ENCODE assay signal across 19 cellular contexts in genomic region chr18:13550446-13551304, GRCh38.
DNase-seq lines count a peak whose midpoint lies in the region; ATAC-seq and TF ChIP-seq lines count a peak whose summit lies in the region.
"Had no signal": no experiment of that assay in that cellular context is flagged by ENCODE, and none has a peak within 500 bp of the region (broad histone marks: within the 10 kb centered on the region; RNA-seq: fewer than 3 reads in every experiment).

No MANE protein-coding gene starts in this region.

- 26% methylated on average over 10 of the region's 27 CpGs; no CpG with 5 or more reads in 1 of the 2 experiments for WGBS in IMR-90 (ENCODE audit: extremely low coverage in 2 of 2, insufficient read length in 1 of 2), 2 experiments

- no peak overlapping the region for H4K91ac ChIP-seq in IMR-90 (ENCODE audit: insufficient read depth, low read depth, low read length)

- no peak for TF ChIP-seq POLR2A in IMR-90 (IDR thresholded peaks at IDR 0.05; ENCODE audit: low read depth, low read length)

- no peaks in the 10 kb centered on the region for H3K9me3 Mint-ChIP-seq in CD4-positive, CD25-positive, alpha-beta regulatory T cell

- no peak overlapping the region for H3K23ac ChIP-seq in IMR-90 (ENCODE audit: low read depth, low read length)

- peaks cover 24% of the 10 kb centered on the region for H3K36me3 Mint-ChIP-seq in CD4-positive, CD25-positive, alpha-beta regulatory T cell

- H4K20me1 ChIP-seq in IMR-90 (ENCODE audit: insufficient read depth, low read length) = no peaks in the 10 kb centered on the region

- no peaks in the 10 kb centered on the region for H3K9me3 ChIP-seq in CD4-positive, CD25-positive, alpha-beta regulatory T cell (ENCODE audit: control insufficient read depth in 2 of 2, low read length in 2 of 2)
- H3K9me3 ChIP-seq in IMR-90 (ENCODE audit: control insufficient read depth, insufficient read depth, low read length) = no peaks in the 10 kb centered on the region

- no peak overlapping the region for H3K4me3 ChIP-seq in CD4-positive, CD25-positive, alpha-beta regulatory T cell (ENCODE audit: low read depth, low read length)
- no peak overlapping the region for H3K4me3 ChIP-seq in IMR-90 (ENCODE audit: insufficient read depth, low read depth, low read length)
- H3K4me3 ChIP-seq: cardiac muscle cell had no signal

- no peak overlapping the region for H2BK15ac ChIP-seq in IMR-90 (ENCODE audit: low read depth, low read length)

- dilution Hi-C loops in IMR-90 (cut with HindIII; ENCODE audit: low sequenced_read_pairs, unreplicated experiment) = no loop called here

- H2AK9ac ChIP-seq in IMR-90 (replicated peaks; ENCODE audit: low read depth, low read length, poor library complexity) = peak overlapping the region; percentile 42

- H3K27ac Mint-ChIP-seq in CD4-positive, CD25-positive, alpha-beta regulatory T cell = peak overlapping the region in 2 of 3 donors; percentile 35 to 79

- no peaks in the 10 kb centered on the region for H3K27me3 ChIP-seq in CD4-positive, CD25-positive, alpha-beta regulatory T cell (ENCODE audit: control insufficient read depth, insufficient read depth, low read length)
- peaks cover 10% of the 10 kb centered on the region for H3K27me3 ChIP-seq in IMR-90 (ENCODE audit: control insufficient read depth, insufficient read depth, low read length)
- H3K27me3 ChIP-seq: cardiac muscle cell had no signal

- no peak overlapping the region for H2BK120ac ChIP-seq in IMR-90 (ENCODE audit: low read depth, low read length)

- intact Hi-C loops in IMR-90 (cut with micrococcal nuclease) = no loop called here

- no peak for ATAC-seq in CD4-positive, CD25-positive, alpha-beta regulatory T cell (ENCODE audit: low read depth in 2 of 2)
- no peak for ATAC-seq in IMR-90 (ENCODE audit: low read depth)
- ATAC-seq in HG02938 (IDR thresholded peaks at IDR 0.05; ENCODE audit: unreplicated experiment) = no peak

- no peaks in the 10 kb centered on the region for H3K79me1 ChIP-seq in IMR-90 (ENCODE audit: low read depth in 1 of 2, low read length in 2 of 2)

- TF ChIP-seq CTCF in IMR-90 (conservative IDR thresholded peaks at IDR 0.05; ENCODE audit: low read depth, low read length) = no peak

- H3K4me1 ChIP-seq in CD4-positive, CD25-positive, alpha-beta regulatory T cell (ENCODE audit: control insufficient read depth, insufficient read depth, low read length, poor library complexity, severe bottlenecking) = no peaks in the 10 kb centered on the region
- H3K4me1 ChIP-seq in IMR-90 (ENCODE audit: control insufficient read depth, insufficient read depth, low read length) = no peaks in the 10 kb centered on the region

- POLR2A ChIA-PET in IMR-90 (lab: Charles Lee; ENCODE audit: unreplicated experiment) = no interaction called here

- no peak overlapping the region for H3K56ac ChIP-seq in IMR-90 (ENCODE audit: extremely low read depth, insufficient read depth, low read length)

- in situ Hi-C loops in IMR-90 (cut with MboI; ENCODE audit: low sequenced_read_pairs) = no loop called here

- peaks cover 21 to 64% (median 31%) of the 10 kb centered on the region in 4 donors for H3K4me1 Mint-ChIP-seq in CD4-positive, CD25-positive, alpha-beta regulatory T cell

- H3K9ac ChIP-seq in IMR-90 (ENCODE audit: low read depth, low read length) = no peak overlapping the region

- TF ChIP-seq RAD21 in IMR-90 (IDR thresholded peaks at IDR 0.05; ENCODE audit: low read length) = no peak

- no peak overlapping the region for H3K27ac ChIP-seq in CD4-positive, CD25-positive, alpha-beta regulatory T cell (ENCODE audit: insufficient read depth, low read length, poor library complexity, severe bottlenecking)
- H3K27ac ChIP-seq in IMR-90 (ENCODE audit: insufficient read depth, low read length) (no peak overlapping the region), substantia nigra (ENCODE audit: low read depth, low read length, poor library complexity, severe bottlenecking) (peak overlapping the region; percentile 56)
- H3K27ac ChIP-seq: cardiac muscle cell, WERI-Rb-1 had no signal

- H3K18ac ChIP-seq in IMR-90 (ENCODE audit: low read depth, low read length) = no peak overlapping the region

- no peaks in the 10 kb centered on the region for H3K27me3 Mint-ChIP-seq in CD4-positive, CD25-positive, alpha-beta regulatory T cell

- BruUV-seq in IMR-90 (replicated peaks; lab: Mats Ljungman, UMichigan) = no TSS peak

- H2AFZ ChIP-seq in IMR-90 (replicated peaks; ENCODE audit: low read length, poor library complexity) = no peak overlapping the region

- no peak overlapping the region for H4K5ac ChIP-seq in IMR-90 (ENCODE audit: low read depth, low read length)

- no peak overlapping the region for H3K4me2 ChIP-seq in IMR-90 (ENCODE audit: low read depth, low read length)

- no peak for DNase-seq in CD4-positive, CD25-positive, alpha-beta regulatory T cell
- DNase-seq in IMR-90 = no peak
- DNase-seq in islet precursor cell = peak; percentile 28
- no peak for DNase-seq in substantia nigra (lab: John Stamatoyannopoulos, UW)
- no peak for DNase-seq in NCI-H526 (lab: John Stamatoyannopoulos, UW)
- DNase-seq in NCI-H1105 (lab: John Stamatoyannopoulos, UW) = no peak
- DNase-seq: activated naive CD4-positive, alpha-beta T cell treated with Interleukin-2 at 50 U/mL for 16 hours; DMS79; effector CD4-positive, alpha-beta T cell; foreskin melanocyte; KG1; mammary epithelial cell; NCI-H2171; NCI-H69; retina; RPMI8226; WERI-Rb-1 had no signal

- H2BK5ac ChIP-seq in IMR-90 (ENCODE audit: low read depth, low read length, poor library complexity, severe bottlenecking) = no peak overlapping the region

- no peak overlapping the region for H3K14ac ChIP-seq in IMR-90 (replicated peaks; ENCODE audit: low read depth, low read length)

- no peak overlapping the region for H4K8ac ChIP-seq in IMR-90 (ENCODE audit: low read depth in 2 of 2, low read length in 2 of 2)

- no peaks in the 10 kb centered on the region for H3K36me3 ChIP-seq in CD4-positive, CD25-positive, alpha-beta regulatory T cell (ENCODE audit: control insufficient read depth, insufficient read depth, low read length)
- H3K36me3 ChIP-seq in IMR-90 (ENCODE audit: control insufficient read depth, insufficient read depth, low read length) = no peaks in the 10 kb centered on the region
- H3K36me3 ChIP-seq: cardiac muscle cell, WERI-Rb-1 had no signal

- H3K9me1 ChIP-seq in IMR-90 (ENCODE audit: insufficient read depth, low read length) = no peaks in the 10 kb centered on the region

- no peak overlapping the region for H2BK20ac ChIP-seq in IMR-90 (ENCODE audit: low read depth, low read length)

- CTCF ChIA-PET in IMR-90 (lab: Yijun Ruan, JAX) = no interaction called here

- no peak overlapping the region for H3K4me3 Mint-ChIP-seq in CD4-positive, CD25-positive, alpha-beta regulatory T cell

- no peak overlapping the region for H3K4ac ChIP-seq in IMR-90 (ENCODE audit: low read depth, low read length)

- H2AK5ac ChIP-seq in IMR-90 (ENCODE audit: low read depth, low read length) = no peak overlapping the region

TF ChIP-seq in IMR-90, 13 proteins besides CTCF, POLR2A, EP300 and RAD21:
- TF ChIP-seq CHD1 (IDR thresholded peaks at IDR 0.05; ENCODE audit: low read depth, low read length) (no peak), MAFK (IDR thresholded peaks at IDR 0.05; ENCODE audit: low read depth, low read length) (no peak), RCOR1 (IDR thresholded peaks at IDR 0.05; ENCODE audit: insufficient replicate concordance, low read length) (no peak), MAZ (IDR thresholded peaks at IDR 0.05; ENCODE audit: borderline replicate concordance, low read depth, low read length) (no peak), RFX5 (IDR thresholded peaks at IDR 0.05; ENCODE audit: low read depth, low read length) (no peak), NFE2L2 (IDR thresholded peaks at IDR 0.05; ENCODE audit: low read depth, low read length) (no peak), FOS (IDR thresholded peaks at IDR 0.05; ENCODE audit: low read depth, low read length) (no peak), SMC3 (IDR thresholded peaks at IDR 0.05; ENCODE audit: low read depth, low read length) (no peak), CEBPB (IDR thresholded peaks at IDR 0.05; ENCODE audit: low read depth, low read length) (no peak), MXI1 (IDR thresholded peaks at IDR 0.05; ENCODE audit: borderline replicate concordance, low read depth, low read length) (no peak), BHLHE40 (IDR thresholded peaks at IDR 0.05; ENCODE audit: low read depth, low read length) (no peak)
- TF ChIP-seq, protein P1, sequence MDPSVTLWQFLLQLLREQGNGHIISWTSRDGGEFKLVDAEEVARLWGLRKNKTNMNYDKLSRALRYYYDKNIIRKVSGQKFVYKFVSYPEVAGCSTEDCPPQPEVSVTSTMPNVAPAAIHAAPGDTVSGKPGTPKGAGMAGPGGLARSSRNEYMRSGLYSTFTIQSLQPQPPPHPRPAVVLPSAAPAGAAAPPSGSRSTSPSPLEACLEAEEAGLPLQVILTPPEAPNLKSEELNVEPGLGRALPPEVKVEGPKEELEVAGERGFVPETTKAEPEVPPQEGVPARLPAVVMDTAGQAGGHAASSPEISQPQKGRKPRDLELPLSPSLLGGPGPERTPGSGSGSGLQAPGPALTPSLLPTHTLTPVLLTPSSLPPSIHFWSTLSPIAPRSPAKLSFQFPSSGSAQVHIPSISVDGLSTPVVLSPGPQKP (IDR thresholded peaks at IDR 0.05; ENCODE audit: borderline replicate concordance, low read depth, low read length) = no peak
- TF ChIP-seq, protein P2, sequence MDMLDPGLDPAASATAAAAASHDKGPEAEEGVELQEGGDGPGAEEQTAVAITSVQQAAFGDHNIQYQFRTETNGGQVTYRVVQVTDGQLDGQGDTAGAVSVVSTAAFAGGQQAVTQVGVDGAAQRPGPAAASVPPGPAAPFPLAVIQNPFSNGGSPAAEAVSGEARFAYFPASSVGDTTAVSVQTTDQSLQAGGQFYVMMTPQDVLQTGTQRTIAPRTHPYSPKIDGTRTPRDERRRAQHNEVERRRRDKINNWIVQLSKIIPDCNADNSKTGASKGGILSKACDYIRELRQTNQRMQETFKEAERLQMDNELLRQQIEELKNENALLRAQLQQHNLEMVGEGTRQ (IDR thresholded peaks at IDR 0.05; ENCODE audit: low read depth, low read length) = no peak
